ENCODE assay signal across 1 cellular context in genomic region chr19:11541238-11541637, GRCh38.
TF ChIP-seq lines count a peak whose summit lies in the region.

No MANE protein-coding gene starts in this region.

TF ChIP-seq in K562, 482 proteins besides CTCF, POLR2A, EP300 and RAD21:
- peak; percentile 97 for TF ChIP-seq RBM25 (IDR thresholded peaks at IDR 0.05; ENCODE audit: low read depth, low read length, severe bottlenecking)
- TF ChIP-seq POLR3G (IDR thresholded peaks at IDR 0.05; ENCODE audit: extremely low read depth, insufficient read length, insufficient replicate concordance): no peak
- no peak for TF ChIP-seq FOXK1 (CRISPR knock-in tag; IDR thresholded peaks at IDR 0.05; ENCODE audit: borderline replicate concordance)
- peak; percentile 93 for TF ChIP-seq ADNP (tag; IDR thresholded peaks at IDR 0.05)
- TF ChIP-seq RCOR1 (IDR thresholded peaks at IDR 0.05; ENCODE audit: borderline replicate concordance in 1 of 2, low read depth in 2 of 2, low read length in 2 of 2): peak; percentile 71 to 76; a peak in 3 of 4 replicates
- no peak for TF ChIP-seq ZNF79 (CRISPR knock-in tag; IDR thresholded peaks at IDR 0.05; ENCODE audit: low read depth)
- TF ChIP-seq CREB5 (CRISPR knock-in tag; IDR thresholded peaks at IDR 0.05): no peak
- peak; percentile 22 to 31; a peak in 1 of 4 replicates for TF ChIP-seq HDAC1 (IDR thresholded peaks at IDR 0.05)
- TF ChIP-seq BCOR (IDR thresholded peaks at IDR 0.05): peak; percentile 99
- TF ChIP-seq ZNF121 (CRISPR knock-in tag; conservative IDR thresholded peaks at IDR 0.05): peak; percentile 49
- TF ChIP-seq TFAP4 (CRISPR knock-in tag; IDR thresholded peaks at IDR 0.05; ENCODE audit: borderline replicate concordance): peak; percentile 79; the same call in 1 of the 2 replicates
- TF ChIP-seq SMARCA5 (IDR thresholded peaks at IDR 0.05): peak; percentile 90
- TF ChIP-seq DACH1 (IDR thresholded peaks at IDR 0.05; ENCODE audit: partially characterized antibody): peak; percentile 51
- TF ChIP-seq HDAC2 (IDR thresholded peaks at IDR 0.05): peak; percentile 91
- peak; percentile 91 to 94 for TF ChIP-seq KDM1A (IDR thresholded peaks at IDR 0.05)
- TF ChIP-seq DPF2 (IDR thresholded peaks at IDR 0.05): no peak
- peak; percentile 72; the same call in 1 of the 2 replicates for TF ChIP-seq CBX1 (IDR thresholded peaks at IDR 0.05; ENCODE audit: low read depth)
- TF ChIP-seq ZNF24 (IDR thresholded peaks at IDR 0.05): peak; percentile 32; the same call in 1 of the 2 replicates
- peak; percentile 64 for TF ChIP-seq PHF20 (IDR thresholded peaks at IDR 0.05; ENCODE audit: partially characterized antibody)
- peak in 1 of 2 experiments; percentile 71; a peak in 2 of 3 replicates for TF ChIP-seq CBX3 (IDR thresholded peaks at IDR 0.05; ENCODE audit: borderline replicate concordance in 1 of 2, low read length in 2 of 2)
- TF ChIP-seq CHD4 (IDR thresholded peaks at IDR 0.05; ENCODE audit: insufficient read depth, insufficient replicate concordance, low read depth, low read length, poor library complexity, severe bottlenecking): peak; percentile 76
- peak; percentile 89 for TF ChIP-seq PTBP1 (IDR thresholded peaks at IDR 0.05; ENCODE audit: low read depth, low read length)
- TF ChIP-seq ZBTB33 (CRISPR knock-in tag; IDR thresholded peaks at IDR 0.05): peak; percentile 58; the same call in 1 of the 2 replicates
